11 cellular contexts compared by ENCODE assay signal in the genomic region with DNA sequence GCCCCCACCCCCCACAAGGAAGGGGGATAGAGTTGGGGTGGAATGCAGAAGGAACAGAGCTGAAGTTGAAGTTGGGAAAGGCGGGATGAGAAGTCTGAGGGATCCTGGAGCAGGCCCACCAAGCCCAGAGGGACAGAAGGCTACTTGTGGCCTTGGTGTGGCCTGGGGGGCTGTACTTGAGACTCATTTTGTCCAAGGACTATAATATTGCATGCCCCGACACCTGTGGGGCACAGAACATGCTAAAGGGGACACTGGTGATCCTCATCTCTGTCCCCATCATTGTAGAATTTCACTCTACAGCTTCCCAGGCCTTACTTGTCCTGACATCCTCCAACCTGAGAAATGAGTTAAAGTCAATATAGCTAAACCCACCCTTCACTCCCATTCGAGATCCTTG. TPM values are rescaled to one million over a fixed set of nuclear protein-coding genes. Genes with fewer than 3 reads are reported as not detected.
DNase-seq lines count a peak whose midpoint lies in the region; ATAC-seq and TF ChIP-seq lines count a peak whose summit lies in the region.
"Had no signal": no experiment of that assay in that cellular context is flagged by ENCODE, and none has a peak within 500 bp of the region (broad histone marks: within the 10 kb centered on the region; RNA-seq: fewer than 3 reads in every experiment).

No MANE protein-coding gene starts in this region.

- no peaks in the 10 kb centered on the region for H3K36me3 Mint-ChIP-seq in natural killer cell treated with Interleukin-12 subunit alpha and Interleukin-12 subunit beta and Interleukin-15 and Interleukin-18, amount 100 ng/mL, for 72 hours

- peaks cover 78% of the 10 kb centered on the region for H3K4me1 ChIP-seq in left ventricle myocardium inferior
- peaks cover 0 to 26% of the 10 kb centered on the region in 2 donors for H3K4me1 ChIP-seq in uterus

- ATAC-seq in left cardiac atrium: no peak
- no peak for ATAC-seq in natural killer cell treated with Interleukin-12 subunit alpha and Interleukin-12 subunit beta and Interleukin-15 and Interleukin-18, amount 100 ng/mL, for 72 hours

- H3K9me3 Mint-ChIP-seq in natural killer cell treated with Interleukin-12 subunit alpha and Interleukin-12 subunit beta and Interleukin-15 and Interleukin-18, amount 100 ng/mL, for 72 hours: no peaks in the 10 kb centered on the region

- peaks cover 30 to 34% of the 10 kb centered on the region in 2 donors for H3K27me3 Mint-ChIP-seq in natural killer cell treated with Interleukin-12 subunit alpha and Interleukin-12 subunit beta and Interleukin-15 and Interleukin-18, amount 100 ng/mL, for 72 hours

- peak overlapping the region; percentile 82 for H3K4me3 ChIP-seq in left ventricle myocardium inferior
- peak overlapping the region in 54 of 59 donors; percentile 7 to 72 (median 56) for H3K4me3 ChIP-seq in dorsolateral prefrontal cortex
- peak overlapping the region; percentile 38 to 54 for H3K4me3 ChIP-seq in uterus
- H3K4me3 ChIP-seq in H7 (ENCODE audit: insufficient read depth, low read depth, low read length): no peak overlapping the region

- TF ChIP-seq CTCF in left ventricle myocardium inferior (IDR thresholded peaks at IDR 0.05; ENCODE audit: borderline replicate concordance): no peak
- no peak for TF ChIP-seq CTCF in dorsolateral prefrontal cortex (IDR thresholded peaks at IDR 0.05 in 54 of 56, conservative IDR thresholded peaks at IDR 0.05 in 2 of 56; ENCODE audit: low read depth in 1 of 56, partially characterized antibody in 56 of 56)
- no peak for TF ChIP-seq CTCF in uterus (IDR thresholded peaks at IDR 0.05)

- no peak overlapping the region for H3K27ac Mint-ChIP-seq in natural killer cell treated with Interleukin-12 subunit alpha and Interleukin-12 subunit beta and Interleukin-15 and Interleukin-18, amount 100 ng/mL, for 72 hours

- intact Hi-C loops in left ventricle myocardium inferior (cut with micrococcal nuclease): loop anchor here (5.0 to 10.0 kb wide), 2 partner anchors 74 to 89 kb away; a partner anchor contains a TSS
- intact Hi-C loops in left cardiac atrium (cut with DNase I): loop anchor here (1.0 to 5.0 kb wide), 3 partner anchors 76 to 89 kb away; a partner anchor contains a TSS
- intact Hi-C loops in dorsolateral prefrontal cortex (cut with DNase I): loop anchor here (5.0 kb wide), 3 partner anchors 36 to 89 kb away; a partner anchor contains a TSS
- intact Hi-C loops in uterus (cut with DNase I; ENCODE audit: low total_unique reads): no loop called here

- peaks cover 11 to 14% of the 10 kb centered on the region in 2 donors for H3K4me1 Mint-ChIP-seq in natural killer cell treated with Interleukin-12 subunit alpha and Interleukin-12 subunit beta and Interleukin-15 and Interleukin-18, amount 100 ng/mL, for 72 hours (ENCODE audit: low read depth in 2 of 2)

- DNase-seq in left ventricle myocardium inferior (no peak), left cardiac atrium (no peak), dorsolateral prefrontal cortex (no peak), uterus (no peak), kidney tubule cell (ENCODE audit: low spot score) (no peak), nucleus accumbens (lab: John Stamatoyannopoulos, UW) (no peak), H7 (no peak)
- no peak for DNase-seq in natural killer cell treated with Interleukin-12 subunit alpha and Interleukin-12 subunit beta and Interleukin-15 and Interleukin-18, amount 100 ng/mL, for 72 hours (ENCODE audit: low spot score)
- DNase-seq: NCI-H526 treated with DMSO at 0.1 percent for 48 hours; stimulated activated CD4-positive, alpha-beta T cell treated with anti-CD3 and anti-CD28 coated beads, Interleukin-1b, Interleukin-23, amount 100 ng/mL, for 48 hours; testis had no signal

- H3K27me3 ChIP-seq in left ventricle myocardium inferior (ENCODE audit: low read depth) (peaks cover 73% of the 10 kb centered on the region), dorsolateral prefrontal cortex (peaks cover 0 to 69% (median 28%) of the 10 kb centered on the region in 45 donors), uterus (peaks cover 23% of the 10 kb centered on the region in 2 donors), H7 (ENCODE audit: control insufficient read depth, insufficient read depth, low read length) (peaks cover 71% of the 10 kb centered on the region)
- H3K27me3 ChIP-seq: testis had no signal

- peak overlapping the region; percentile 22 for H3K4me3 Mint-ChIP-seq in natural killer cell treated with Interleukin-12 subunit alpha and Interleukin-12 subunit beta and Interleukin-15 and Interleukin-18, amount 100 ng/mL, for 72 hours

- H3K36me3 ChIP-seq in left ventricle myocardium inferior (peaks cover 13% of the 10 kb centered on the region), uterus (no peaks in the 10 kb centered on the region), H7 (replicated peaks; ENCODE audit: control insufficient read depth, insufficient read depth, low read length) (no peaks in the 10 kb centered on the region)

- H3K9me3 ChIP-seq in left ventricle myocardium inferior (replicated peaks) (no peaks in the 10 kb centered on the region), uterus (no peaks in the 10 kb centered on the region)
- H3K9me3 ChIP-seq: testis had no signal

- H3K27ac ChIP-seq in left ventricle myocardium inferior (replicated peaks) (peak overlapping the region; percentile 98), dorsolateral prefrontal cortex (peak overlapping the region in 49 of 59 donors; percentile 0 to 89 (median 71)), uterus (peak overlapping the region; percentile 84 to 87)

- TF ChIP-seq POLR2A in uterus (IDR thresholded peaks at IDR 0.05): no peak

RNA-seq across cellular contexts. Expression of a gene that starts 1.3 kb away (rescaled TPM):
- total RNA-seq in left ventricle myocardium inferior (40.0 TPM), left cardiac atrium (10 to 100 TPM; 41.6 to 67.2 TPM), dorsolateral prefrontal cortex (10 to 100 TPM; 12.1 to 58.7 (median 20.9) TPM), uterus (10 to 100 TPM; 18.7 to 91.6 (median 47.7) TPM)
- 1 to 10 TPM in 1 of 2 donors, under 1 TPM in 1; 0.17 to 1.4 TPM for total RNA-seq in natural killer cell treated with Interleukin-12 subunit alpha and Interleukin-12 subunit beta and Interleukin-15 and Interleukin-18, amount 100 ng/mL, for 72 hours
- total RNA-seq in H7 (2014; rRNA removed; shearing (Covaris generic)): 0.38 and 0.85 TPM in 2 replicates

RNA-seq across cellular contexts. Expression of a gene that starts 8.8 kb away (rescaled TPM):
- total RNA-seq in left ventricle myocardium inferior: 1.2 TPM
- total RNA-seq in left cardiac atrium: 1 to 10 TPM in 1 of 2 donors, under 1 TPM in 1; 0.88 to 1.8 TPM
- 1 to 10 TPM in 49 of 120 experiments, under 1 TPM in 55, not detected in 16; 0.41 to 2.6 (median 0.94) TPM for total RNA-seq in dorsolateral prefrontal cortex
- not detected for total RNA-seq in natural killer cell treated with Interleukin-12 subunit alpha and Interleukin-12 subunit beta and Interleukin-15 and Interleukin-18, amount 100 ng/mL, for 72 hours
- 1 to 10 TPM in 2 of 4 donors, not detected in 2; 1.9 to 2.2 TPM for total RNA-seq in uterus
- 0.48 and 0.90 TPM in 2 replicates for total RNA-seq in H7 (2014; rRNA removed; shearing (Covaris generic))

RNA-seq across cellular contexts. Expression of a gene that starts 21.1 kb away (rescaled TPM):
- 5.0 TPM for total RNA-seq in left ventricle myocardium inferior
- 1 to 10 TPM; 6.6 to 8.2 TPM for total RNA-seq in left cardiac atrium
- total RNA-seq in dorsolateral prefrontal cortex: 1,000 to 10,000 TPM in 103 of 120 experiments, 100 to 1,000 TPM in 17; 356 to 2,119 (median 1,378) TPM
- total RNA-seq in natural killer cell treated with Interleukin-12 subunit alpha and Interleukin-12 subunit beta and Interleukin-15 and Interleukin-18, amount 100 ng/mL, for 72 hours: 1 to 10 TPM in 1 of 2 donors, under 1 TPM in 1; 0.57 to 5.4 TPM
- 10 to 100 TPM in 1 of 4 donors, under 1 TPM in 1, not detected in 2; 0.62 to 16.4 TPM for total RNA-seq in uterus
- 0.80 and 0.85 TPM in 2 replicates for total RNA-seq in H7 (2014; rRNA removed; shearing (Covaris generic))

RNA-seq across cellular contexts. Expression of a gene that starts 39.4 kb away (rescaled TPM):
- total RNA-seq in left ventricle myocardium inferior: 2.7 TPM
- total RNA-seq in left cardiac atrium: 1 to 10 TPM; 4.3 to 5.5 TPM
- total RNA-seq in dorsolateral prefrontal cortex: 10 to 100 TPM in 119 of 120 experiments, 1 to 10 TPM in 1; 9.8 to 28.2 (median 17.7) TPM
- 10 to 100 TPM; 10.5 to 20.4 TPM for total RNA-seq in natural killer cell treated with Interleukin-12 subunit alpha and Interleukin-12 subunit beta and Interleukin-15 and Interleukin-18, amount 100 ng/mL, for 72 hours
- 10 to 100 TPM in 3 of 4 donors, 1 to 10 TPM in 1; 5.1 to 36.6 (median 24.5) TPM for total RNA-seq in uterus
- total RNA-seq in H7 (2014; rRNA removed; shearing (Covaris generic)): 10.3 and 18.3 TPM in 2 replicates

Comparison
In these comparisons a context has a peak if more than half of its experiments do, and no peak if none do; other contexts are left out.
1. RNA of a gene that starts 21.1 kb away (total RNA-seq): 356 to 2,119 TPM in dorsolateral prefrontal cortex; 6.6 to 8.2 TPM in left cardiac atrium, 0.57 to 5.4 TPM in natural killer cell treated with Interleukin-12 subunit alpha and Interleukin-12 subunit beta and Interleukin-15 and Interleukin-18, amount 100 ng/mL, for 72 hours, 5.0 TPM in left ventricle myocardium inferior (single experiment), 0.80 to 0.85 TPM in H7 and 0.62 to 16.4 TPM in uterus; every median in the first group is over 10 times any median in the second.
2. Peak in every context shown above with its lines, with median percentiles within 50 percentile points of each other: H3K27ac ChIP-seq.